In genomic region chr2:47237375-47238357, GRCh38 we compare ENCODE assay signal across 1 cellular context.
A peak's percentile ranks its signal among the peaks of the same experiment; 100 is the strongest.
TF ChIP-seq lines count a peak whose summit lies in the region.

No MANE protein-coding gene starts in this region.

TF ChIP-seq in K562, 482 proteins besides CTCF, POLR2A, EP300 and RAD21 (continued from another document and continues in another):
- TF ChIP-seq YY1 (IDR thresholded peaks at IDR 0.05; ENCODE audit: borderline replicate concordance in 1 of 3, control insufficient read depth in 1 of 3, extremely low read depth in 1 of 3, insufficient read depth in 3 of 3, insufficient read length in 1 of 3, insufficient replicate concordance in 2 of 3, low read depth in 1 of 3, low read length in 2 of 3) (no peak), FOXK1 (CRISPR knock-in tag; IDR thresholded peaks at IDR 0.05; ENCODE audit: borderline replicate concordance) (no peak), CAMTA2 (CRISPR knock-in tag; conservative IDR thresholded peaks at IDR 0.05) (no peak), PHB (CRISPR knock-in tag; IDR thresholded peaks at IDR 0.05) (no peak), NFXL1 (CRISPR knock-in tag; IDR thresholded peaks at IDR 0.05) (no peak), CBFA2T3 (IDR thresholded peaks at IDR 0.05) (peak; percentile 88), ZNF232 (CRISPR knock-in tag; IDR thresholded peaks at IDR 0.05) (no peak), ZNF764 (CRISPR knock-in tag; IDR thresholded peaks at IDR 0.05; ENCODE audit: low read depth) (no peak), ZBTB43 (CRISPR knock-in tag; IDR thresholded peaks at IDR 0.05) (no peak), HDAC2 (IDR thresholded peaks at IDR 0.05) (peak; percentile 82; the same call in 1 of the 2 replicates), POLR3G (IDR thresholded peaks at IDR 0.05; ENCODE audit: extremely low read depth, insufficient read length, insufficient replicate concordance) (no peak), ZNF785 (CRISPR knock-in tag; IDR thresholded peaks at IDR 0.05) (no peak), ZNF695 (CRISPR knock-in tag; IDR thresholded peaks at IDR 0.05) (no peak), FOS (IDR thresholded peaks at IDR 0.05; ENCODE audit: extremely low read depth, insufficient read length) (no peak), ZNF584 (CRISPR knock-in tag; IDR thresholded peaks at IDR 0.05; ENCODE audit: low read depth) (no peak), SMARCE1 (IDR thresholded peaks at IDR 0.05) (peak; percentile 83), EZH2 (IDR thresholded peaks at IDR 0.05; ENCODE audit: borderline replicate concordance, low read depth, low read length) (no peak), ZKSCAN3 (CRISPR knock-in tag; IDR thresholded peaks at IDR 0.05) (no peak), ZNF24 (IDR thresholded peaks at IDR 0.05) (peak; percentile 75), FOXK2 (conservative IDR thresholded peaks at IDR 0.05 in 1 of 2, IDR thresholded peaks at IDR 0.05 in 1 of 2; ENCODE audit: low read depth in 2 of 2) (peak in 1 of 2 experiments; percentile 46; a peak in 1 of 4 replicates), HNRNPUL1 (IDR thresholded peaks at IDR 0.05; ENCODE audit: low read length) (no peak), ZNF263 (CRISPR knock-in tag; IDR thresholded peaks at IDR 0.05; ENCODE audit: borderline replicate concordance) (no peak), ZNF253 (CRISPR knock-in tag; conservative IDR thresholded peaks at IDR 0.05) (no peak), CREBBP (IDR thresholded peaks at IDR 0.05; ENCODE audit: low read depth, low read length) (no peak), ZNF277 (CRISPR knock-in tag; IDR thresholded peaks at IDR 0.05; ENCODE audit: borderline replicate concordance) (no peak), PTTG1 (tag; IDR thresholded peaks at IDR 0.05; ENCODE audit: low read depth) (no peak), ATF7 (IDR thresholded peaks at IDR 0.05) (peak; percentile 75; the same call in 1 of the 2 replicates), TAL1 (IDR thresholded peaks at IDR 0.05) (peak; percentile 71), MYC (IDR thresholded peaks at IDR 0.05; ENCODE audit: low read depth, low read length) (peak; percentile 81), MYC (CRISPR knock-in tag; IDR thresholded peaks at IDR 0.05; ENCODE audit: borderline replicate concordance, low read depth) (no peak), TEAD1 (CRISPR knock-in tag; IDR thresholded peaks at IDR 0.05) (no peak; a peak in 1 of 4 replicates), COPS2 (conservative IDR thresholded peaks at IDR 0.05) (no peak), BRCA1 (IDR thresholded peaks at IDR 0.05) (no peak), BRCA1 (CRISPR knock-in tag; IDR thresholded peaks at IDR 0.05) (no peak), ILK (tag; IDR thresholded peaks at IDR 0.05; ENCODE audit: borderline replicate concordance, low read depth) (no peak), ZZZ3 (IDR thresholded peaks at IDR 0.05) (no peak), MXI1 (IDR thresholded peaks at IDR 0.05; ENCODE audit: low read depth, low read length) (0 out of 2 replicates have a peak, but pooled peaks have one; percentile 25), TARDBP (IDR thresholded peaks at IDR 0.05) (no peak), THRA (IDR thresholded peaks at IDR 0.05) (no peak), FOXM1 (IDR thresholded peaks at IDR 0.05; ENCODE audit: low read depth) (no peak), FOXM1 (CRISPR knock-in tag; IDR thresholded peaks at IDR 0.05; ENCODE audit: low read depth) (no peak), EHMT2 (IDR thresholded peaks at IDR 0.05) (no peak), DNMT1 (IDR thresholded peaks at IDR 0.05) (no peak), ARID1B (IDR thresholded peaks at IDR 0.05) (peak; percentile 91), MAZ (CRISPR knock-in tag; conservative IDR thresholded peaks at IDR 0.05 in 1 of 2, IDR thresholded peaks at IDR 0.05 in 1 of 2) (peak; percentile 33 to 62; a peak in 3 of 4 replicates), ZNF282 (CRISPR knock-in tag; IDR thresholded peaks at IDR 0.05) (no peak), DLX4 (CRISPR knock-in tag; IDR thresholded peaks at IDR 0.05) (no peak), MAFG (tag; conservative IDR thresholded peaks at IDR 0.05) (no peak), BRD4 (IDR thresholded peaks at IDR 0.05) (no peak), HDAC6 (IDR thresholded peaks at IDR 0.05; ENCODE audit: low read depth, low read length) (no peak), POLR2H (tag; IDR thresholded peaks at IDR 0.05; ENCODE audit: low read depth) (no peak), HINFP (tag; conservative IDR thresholded peaks at IDR 0.05; ENCODE audit: low read depth) (no peak), MAFK (IDR thresholded peaks at IDR 0.05; ENCODE audit: low read length) (0 out of 2 replicates have a peak, but pooled peaks have one; percentile 4)
- TF ChIP-seq, protein P1, sequence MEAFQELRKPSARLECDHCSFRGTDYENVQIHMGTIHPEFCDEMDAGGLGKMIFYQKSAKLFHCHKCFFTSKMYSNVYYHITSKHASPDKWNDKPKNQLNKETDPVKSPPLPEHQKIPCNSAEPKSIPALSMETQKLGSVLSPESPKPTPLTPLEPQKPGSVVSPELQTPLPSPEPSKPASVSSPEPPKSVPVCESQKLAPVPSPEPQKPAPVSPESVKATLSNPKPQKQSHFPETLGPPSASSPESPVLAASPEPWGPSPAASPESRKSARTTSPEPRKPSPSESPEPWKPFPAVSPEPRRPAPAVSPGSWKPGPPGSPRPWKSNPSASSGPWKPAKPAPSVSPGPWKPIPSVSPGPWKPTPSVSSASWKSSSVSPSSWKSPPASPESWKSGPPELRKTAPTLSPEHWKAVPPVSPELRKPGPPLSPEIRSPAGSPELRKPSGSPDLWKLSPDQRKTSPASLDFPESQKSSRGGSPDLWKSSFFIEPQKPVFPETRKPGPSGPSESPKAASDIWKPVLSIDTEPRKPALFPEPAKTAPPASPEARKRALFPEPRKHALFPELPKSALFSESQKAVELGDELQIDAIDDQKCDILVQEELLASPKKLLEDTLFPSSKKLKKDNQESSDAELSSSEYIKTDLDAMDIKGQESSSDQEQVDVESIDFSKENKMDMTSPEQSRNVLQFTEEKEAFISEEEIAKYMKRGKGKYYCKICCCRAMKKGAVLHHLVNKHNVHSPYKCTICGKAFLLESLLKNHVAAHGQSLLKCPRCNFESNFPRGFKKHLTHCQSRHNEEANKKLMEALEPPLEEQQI (IDR thresholded peaks at IDR 0.05): no peak
- TF ChIP-seq, protein P2, sequence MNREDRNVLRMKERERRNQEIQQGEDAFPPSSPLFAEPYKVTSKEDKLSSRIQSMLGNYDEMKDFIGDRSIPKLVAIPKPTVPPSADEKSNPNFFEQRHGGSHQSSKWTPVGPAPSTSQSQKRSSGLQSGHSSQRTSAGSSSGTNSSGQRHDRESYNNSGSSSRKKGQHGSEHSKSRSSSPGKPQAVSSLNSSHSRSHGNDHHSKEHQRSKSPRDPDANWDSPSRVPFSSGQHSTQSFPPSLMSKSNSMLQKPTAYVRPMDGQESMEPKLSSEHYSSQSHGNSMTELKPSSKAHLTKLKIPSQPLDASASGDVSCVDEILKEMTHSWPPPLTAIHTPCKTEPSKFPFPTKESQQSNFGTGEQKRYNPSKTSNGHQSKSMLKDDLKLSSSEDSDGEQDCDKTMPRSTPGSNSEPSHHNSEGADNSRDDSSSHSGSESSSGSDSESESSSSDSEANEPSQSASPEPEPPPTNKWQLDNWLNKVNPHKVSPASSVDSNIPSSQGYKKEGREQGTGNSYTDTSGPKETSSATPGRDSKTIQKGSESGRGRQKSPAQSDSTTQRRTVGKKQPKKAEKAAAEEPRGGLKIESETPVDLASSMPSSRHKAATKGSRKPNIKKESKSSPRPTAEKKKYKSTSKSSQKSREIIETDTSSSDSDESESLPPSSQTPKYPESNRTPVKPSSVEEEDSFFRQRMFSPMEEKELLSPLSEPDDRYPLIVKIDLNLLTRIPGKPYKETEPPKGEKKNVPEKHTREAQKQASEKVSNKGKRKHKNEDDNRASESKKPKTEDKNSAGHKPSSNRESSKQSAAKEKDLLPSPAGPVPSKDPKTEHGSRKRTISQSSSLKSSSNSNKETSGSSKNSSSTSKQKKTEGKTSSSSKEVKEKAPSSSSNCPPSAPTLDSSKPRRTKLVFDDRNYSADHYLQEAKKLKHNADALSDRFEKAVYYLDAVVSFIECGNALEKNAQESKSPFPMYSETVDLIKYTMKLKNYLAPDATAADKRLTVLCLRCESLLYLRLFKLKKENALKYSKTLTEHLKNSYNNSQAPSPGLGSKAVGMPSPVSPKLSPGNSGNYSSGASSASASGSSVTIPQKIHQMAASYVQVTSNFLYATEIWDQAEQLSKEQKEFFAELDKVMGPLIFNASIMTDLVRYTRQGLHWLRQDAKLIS (CRISPR knock-in tag; IDR thresholded peaks at IDR 0.05): no peak
- TF ChIP-seq, protein P3, sequence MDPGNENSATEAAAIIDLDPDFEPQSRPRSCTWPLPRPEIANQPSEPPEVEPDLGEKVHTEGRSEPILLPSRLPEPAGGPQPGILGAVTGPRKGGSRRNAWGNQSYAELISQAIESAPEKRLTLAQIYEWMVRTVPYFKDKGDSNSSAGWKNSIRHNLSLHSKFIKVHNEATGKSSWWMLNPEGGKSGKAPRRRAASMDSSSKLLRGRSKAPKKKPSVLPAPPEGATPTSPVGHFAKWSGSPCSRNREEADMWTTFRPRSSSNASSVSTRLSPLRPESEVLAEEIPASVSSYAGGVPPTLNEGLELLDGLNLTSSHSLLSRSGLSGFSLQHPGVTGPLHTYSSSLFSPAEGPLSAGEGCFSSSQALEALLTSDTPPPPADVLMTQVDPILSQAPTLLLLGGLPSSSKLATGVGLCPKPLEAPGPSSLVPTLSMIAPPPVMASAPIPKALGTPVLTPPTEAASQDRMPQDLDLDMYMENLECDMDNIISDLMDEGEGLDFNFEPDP (CRISPR knock-in tag; IDR thresholded peaks at IDR 0.05): no peak
- TF ChIP-seq, protein P4, sequence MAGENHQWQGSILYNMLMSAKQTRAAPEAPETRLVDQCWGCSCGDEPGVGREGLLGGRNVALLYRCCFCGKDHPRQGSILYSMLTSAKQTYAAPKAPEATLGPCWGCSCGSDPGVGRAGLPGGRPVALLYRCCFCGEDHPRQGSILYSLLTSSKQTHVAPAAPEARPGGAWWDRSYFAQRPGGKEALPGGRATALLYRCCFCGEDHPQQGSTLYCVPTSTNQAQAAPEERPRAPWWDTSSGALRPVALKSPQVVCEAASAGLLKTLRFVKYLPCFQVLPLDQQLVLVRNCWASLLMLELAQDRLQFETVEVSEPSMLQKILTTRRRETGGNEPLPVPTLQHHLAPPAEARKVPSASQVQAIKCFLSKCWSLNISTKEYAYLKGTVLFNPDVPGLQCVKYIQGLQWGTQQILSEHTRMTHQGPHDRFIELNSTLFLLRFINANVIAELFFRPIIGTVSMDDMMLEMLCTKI (IDR thresholded peaks at IDR 0.05; ENCODE audit: partially characterized antibody): no peak
- TF ChIP-seq, protein P5, sequence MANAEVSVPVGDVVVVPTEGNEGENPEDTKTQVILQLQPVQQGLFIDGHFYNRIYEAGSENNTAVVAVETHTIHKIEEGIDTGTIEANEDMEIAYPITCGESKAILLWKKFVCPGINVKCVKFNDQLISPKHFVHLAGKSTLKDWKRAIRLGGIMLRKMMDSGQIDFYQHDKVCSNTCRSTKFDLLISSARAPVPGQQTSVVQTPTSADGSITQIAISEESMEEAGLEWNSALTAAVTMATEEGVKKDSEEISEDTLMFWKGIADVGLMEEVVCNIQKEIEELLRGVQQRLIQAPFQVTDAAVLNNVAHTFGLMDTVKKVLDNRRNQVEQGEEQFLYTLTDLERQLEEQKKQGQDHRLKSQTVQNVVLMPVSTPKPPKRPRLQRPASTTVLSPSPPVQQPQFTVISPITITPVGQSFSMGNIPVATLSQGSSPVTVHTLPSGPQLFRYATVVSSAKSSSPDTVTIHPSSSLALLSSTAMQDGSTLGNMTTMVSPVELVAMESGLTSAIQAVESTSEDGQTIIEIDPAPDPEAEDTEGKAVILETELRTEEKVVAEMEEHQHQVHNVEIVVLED (CRISPR knock-in tag; IDR thresholded peaks at IDR 0.05): no peak
